Comparison of ENCODE assay signal across 8 cellular contexts in the genomic region with DNA sequence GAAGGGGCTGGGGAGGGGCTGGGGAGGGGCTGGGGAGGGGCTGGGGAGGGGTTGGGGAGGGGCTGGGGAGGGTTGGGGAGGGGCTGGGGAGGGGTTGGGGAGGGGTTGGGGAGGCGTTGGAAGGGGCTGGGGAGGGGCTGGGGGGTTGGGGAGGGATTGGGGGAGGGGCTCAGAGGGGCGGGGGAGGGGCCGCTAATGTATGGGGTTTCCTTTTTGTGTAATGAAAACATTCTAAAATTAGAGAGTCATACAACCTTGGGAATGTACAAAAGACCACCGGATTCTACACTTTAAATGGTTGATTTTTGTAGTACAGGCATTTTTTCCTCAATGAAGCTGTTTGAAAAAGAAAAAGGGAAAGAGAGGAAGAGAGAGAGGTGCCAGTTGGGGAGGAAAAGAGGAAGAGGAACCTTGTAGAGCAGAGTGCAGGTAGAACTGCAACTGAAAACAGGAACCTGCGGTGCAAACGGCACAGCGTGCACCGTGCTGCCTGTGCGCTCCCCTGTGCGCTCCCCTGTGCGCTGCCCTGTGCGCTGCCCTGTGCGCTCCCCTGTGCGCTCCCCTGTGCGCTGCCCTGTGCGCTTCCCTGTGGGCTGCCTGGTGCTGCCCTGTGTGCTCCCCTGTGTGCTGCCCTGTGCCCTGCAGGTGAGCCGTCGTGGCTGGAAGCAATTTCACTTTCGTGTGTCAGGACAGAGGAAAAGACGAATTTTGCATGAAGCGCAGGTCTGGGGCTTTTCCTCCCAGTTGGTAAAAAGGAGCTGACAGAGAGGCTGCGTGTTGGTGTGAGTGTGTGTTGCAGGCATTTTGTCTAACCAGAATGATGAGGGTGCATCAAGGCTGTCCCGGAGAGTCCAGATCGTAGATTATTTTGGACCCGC. TPM values are rescaled to one million over a fixed set of nuclear protein-coding genes. Genes with fewer than 3 reads are reported as not detected.
A peak's percentile ranks its signal among the peaks of the same experiment; 100 is the strongest.
DNase-seq lines count a peak whose midpoint lies in the region; ATAC-seq lines count a peak whose summit lies in the region.

No MANE protein-coding gene starts in this region.

- peak overlapping the region; percentile 60 to 87 (median 76) for H3K4me3 Mint-ChIP-seq in naive B cell

- H3K27ac Mint-ChIP-seq in naive B cell = peak overlapping the region; percentile 24 to 82 (median 66)

- H3K36me3 Mint-ChIP-seq in naive B cell = no peaks in the 10 kb centered on the region

- H3K9me3 Mint-ChIP-seq in naive B cell = peaks cover 0 to 4% (median 0%) of the 10 kb centered on the region in 7 donors

- DNase-seq in UCSD-AML1 (lab: John Stamatoyannopoulos, UW; ENCODE audit: unreplicated experiment) (peak; percentile 73), naive B cell (peak; percentile 85), NCI-H1105 (lab: John Stamatoyannopoulos, UW) (no peak), H4 (ENCODE audit: low spot score) (no peak)
- DNase-seq in effector CD4-positive, alpha-beta T cell = no peak

- ATAC-seq in GM19043 (IDR thresholded peaks at IDR 0.05; ENCODE audit: low read depth, unreplicated experiment) (peak; percentile 88), HG02981 (IDR thresholded peaks at IDR 0.05; ENCODE audit: unreplicated experiment) (peak; percentile 86), naive B cell (ENCODE audit: low read depth in 2 of 2) (peak; percentile 100), HG03097 (IDR thresholded peaks at IDR 0.05; ENCODE audit: low FRiP score, unreplicated experiment) (no peak)

- peaks cover 38 to 49% (median 47%) of the 10 kb centered on the region in 3 donors for H3K4me1 Mint-ChIP-seq in naive B cell

- peaks cover 34 to 40% (median 39%) of the 10 kb centered on the region in 3 donors for H3K27me3 Mint-ChIP-seq in naive B cell

RNA-seq across cellular contexts. Expression of a gene that starts 40.8 kb away (rescaled TPM):
- 1 to 10 TPM in 4 of 6 donors, under 1 TPM in 2; 0.69 to 4.5 (median 1.4) TPM for polyA plus RNA-seq in naive B cell (ENCODE audit: low read depth in 6 of 6)
- 36.6 and 47.8 TPM in 2 replicates for total RNA-seq in H4 (2014; rRNA removed; shearing (Covaris generic))

Comparison
In these comparisons a context has a peak if more than half of its experiments do, and no peak if none do; other contexts are left out.
1. DNase-seq: peak in UCSD-AML1 (single experiment) and naive B cell (single experiment); none in effector CD4-positive, alpha-beta T cell (single experiment), NCI-H1105 (single experiment) and H4 (single experiment).